ENCODE assay signal across 1 cellular context in the genomic region with DNA sequence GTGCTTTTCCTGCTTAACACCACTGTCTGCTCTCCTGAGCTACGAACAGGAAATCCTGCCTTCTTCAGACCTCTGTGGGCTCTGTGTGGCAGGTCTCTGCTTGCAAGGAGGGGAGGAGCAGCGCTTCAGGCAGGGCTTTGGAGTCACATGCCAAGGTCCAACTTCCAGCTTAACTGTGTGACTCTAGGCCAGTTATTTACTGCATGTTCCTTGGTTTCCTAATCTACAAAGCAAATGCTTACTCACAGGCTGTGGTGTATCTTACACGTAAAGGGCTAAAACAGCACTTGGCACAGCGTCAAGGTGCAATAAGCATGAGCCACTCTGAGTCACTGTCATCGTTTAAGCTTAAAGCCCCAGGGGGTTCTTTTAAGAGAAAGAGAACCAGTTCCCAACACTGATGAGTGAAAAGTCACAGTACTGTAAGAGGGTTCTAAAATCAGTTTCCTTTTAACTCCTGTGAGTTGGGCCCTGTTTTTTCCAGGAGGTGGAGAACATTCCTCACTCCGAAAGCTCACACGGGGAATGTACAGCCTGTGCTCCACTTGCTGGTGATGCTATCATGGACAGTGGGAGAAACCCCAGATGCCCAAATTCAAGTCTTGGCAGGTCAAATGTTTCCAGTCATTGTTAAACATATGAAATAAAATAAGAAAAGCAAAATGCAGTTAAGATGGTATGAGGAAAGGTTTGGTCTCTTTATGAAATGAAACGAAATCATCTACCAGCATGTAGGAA.
TF ChIP-seq lines count a peak whose summit lies in the region.

No MANE protein-coding gene starts in this region.

TF ChIP-seq in HEK293, 187 proteins besides CTCF, POLR2A, EP300 and RAD21 (continued from another document and continues in another):
- TF ChIP-seq ZBTB48 (tag by site-specific recombination; IDR thresholded peaks at IDR 0.05) (no peak), ZNF560 (tag by site-specific recombination; IDR thresholded peaks at IDR 0.05; ENCODE audit: borderline replicate concordance) (no peak), ZFP37 (tag by site-specific recombination; IDR thresholded peaks at IDR 0.05) (0 out of 2 replicates have a peak, but pooled peaks have one; percentile 20), ZNF155 (tag by site-specific recombination; IDR thresholded peaks at IDR 0.05) (no peak), ZXDB (tag by site-specific recombination; IDR thresholded peaks at IDR 0.05) (peak; percentile 96), ZNF423 (tag by site-specific recombination; IDR thresholded peaks at IDR 0.05) (no peak), ZNF112 (tag by site-specific recombination; IDR thresholded peaks at IDR 0.05) (no peak), BCL11B (tag by site-specific recombination; IDR thresholded peaks at IDR 0.05; ENCODE audit: low read depth) (no peak), ZBTB1 (tag by site-specific recombination; IDR thresholded peaks at IDR 0.05) (no peak), ZSCAN30 (tag by site-specific recombination; IDR thresholded peaks at IDR 0.05) (peak; percentile 72; the same call in 1 of the 2 replicates), SP3 (tag by site-specific recombination; IDR thresholded peaks at IDR 0.05) (peak; percentile 46; the same call in 1 of the 2 replicates), ZBTB17 (tag by site-specific recombination; IDR thresholded peaks at IDR 0.05) (peak; percentile 81), ZNF133 (tag by site-specific recombination; IDR thresholded peaks at IDR 0.05) (no peak), ZNF777 (tag by site-specific recombination; IDR thresholded peaks at IDR 0.05; ENCODE audit: borderline replicate concordance) (no peak), ZNF473 (tag by site-specific recombination; IDR thresholded peaks at IDR 0.05) (no peak), ZNF571 (tag by site-specific recombination; IDR thresholded peaks at IDR 0.05) (no peak), ZNF600 (tag by site-specific recombination; IDR thresholded peaks at IDR 0.05) (peak; percentile 71), ZNF610 (tag by site-specific recombination; IDR thresholded peaks at IDR 0.05; ENCODE audit: borderline replicate concordance) (no peak), MYNN (tag by site-specific recombination; IDR thresholded peaks at IDR 0.05; ENCODE audit: borderline replicate concordance) (no peak), ZNF114 (tag by site-specific recombination; IDR thresholded peaks at IDR 0.05) (no peak), ZNF677 (tag by site-specific recombination; IDR thresholded peaks at IDR 0.05) (no peak), WT1 (tag by site-specific recombination; IDR thresholded peaks at IDR 0.05) (no peak; the same call in none of the 2 replicates), ZNF629 (tag by site-specific recombination; IDR thresholded peaks at IDR 0.05) (peak; percentile 96), ZNF48 (tag by site-specific recombination; IDR thresholded peaks at IDR 0.05) (no peak), ZNF529 (tag by site-specific recombination; IDR thresholded peaks at IDR 0.05; ENCODE audit: insufficient replicate concordance) (no peak), ZNF175 (tag by site-specific recombination; IDR thresholded peaks at IDR 0.05) (no peak), ZNF302 (tag by site-specific recombination; IDR thresholded peaks at IDR 0.05; ENCODE audit: low read depth) (no peak), GLIS1 (tag by site-specific recombination; IDR thresholded peaks at IDR 0.05) (peak; percentile 88), ZNF266 (tag by site-specific recombination; IDR thresholded peaks at IDR 0.05; ENCODE audit: low read depth) (no peak), ZNF214 (tag by site-specific recombination; IDR thresholded peaks at IDR 0.05; ENCODE audit: borderline replicate concordance) (no peak), ZNF660 (tag by site-specific recombination; IDR thresholded peaks at IDR 0.05) (peak; percentile 98), ZNF549 (tag by site-specific recombination; IDR thresholded peaks at IDR 0.05) (no peak), REPIN1 (tag by site-specific recombination; IDR thresholded peaks at IDR 0.05; ENCODE audit: low read depth) (no peak), HOXC10 (CRISPR knock-in tag; IDR thresholded peaks at IDR 0.05) (no peak), ZBTB7A (tag by site-specific recombination; IDR thresholded peaks at IDR 0.05; ENCODE audit: low read depth) (no peak), FEZF1 (tag by site-specific recombination; IDR thresholded peaks at IDR 0.05) (peak; percentile 81), ZNF623 (tag by site-specific recombination; IDR thresholded peaks at IDR 0.05) (no peak), ZNF530 (tag by site-specific recombination; IDR thresholded peaks at IDR 0.05; ENCODE audit: low read depth) (no peak), OSR2 (tag by site-specific recombination; IDR thresholded peaks at IDR 0.05) (peak; percentile 76), ZNF621 (tag by site-specific recombination; IDR thresholded peaks at IDR 0.05) (no peak), ZNF354C (tag by site-specific recombination; IDR thresholded peaks at IDR 0.05; ENCODE audit: borderline replicate concordance, low read depth) (no peak), ZNF121 (tag by site-specific recombination; IDR thresholded peaks at IDR 0.05) (no peak), ZNF747 (tag by site-specific recombination; IDR thresholded peaks at IDR 0.05) (no peak)
- TF ChIP-seq, protein P1, sequence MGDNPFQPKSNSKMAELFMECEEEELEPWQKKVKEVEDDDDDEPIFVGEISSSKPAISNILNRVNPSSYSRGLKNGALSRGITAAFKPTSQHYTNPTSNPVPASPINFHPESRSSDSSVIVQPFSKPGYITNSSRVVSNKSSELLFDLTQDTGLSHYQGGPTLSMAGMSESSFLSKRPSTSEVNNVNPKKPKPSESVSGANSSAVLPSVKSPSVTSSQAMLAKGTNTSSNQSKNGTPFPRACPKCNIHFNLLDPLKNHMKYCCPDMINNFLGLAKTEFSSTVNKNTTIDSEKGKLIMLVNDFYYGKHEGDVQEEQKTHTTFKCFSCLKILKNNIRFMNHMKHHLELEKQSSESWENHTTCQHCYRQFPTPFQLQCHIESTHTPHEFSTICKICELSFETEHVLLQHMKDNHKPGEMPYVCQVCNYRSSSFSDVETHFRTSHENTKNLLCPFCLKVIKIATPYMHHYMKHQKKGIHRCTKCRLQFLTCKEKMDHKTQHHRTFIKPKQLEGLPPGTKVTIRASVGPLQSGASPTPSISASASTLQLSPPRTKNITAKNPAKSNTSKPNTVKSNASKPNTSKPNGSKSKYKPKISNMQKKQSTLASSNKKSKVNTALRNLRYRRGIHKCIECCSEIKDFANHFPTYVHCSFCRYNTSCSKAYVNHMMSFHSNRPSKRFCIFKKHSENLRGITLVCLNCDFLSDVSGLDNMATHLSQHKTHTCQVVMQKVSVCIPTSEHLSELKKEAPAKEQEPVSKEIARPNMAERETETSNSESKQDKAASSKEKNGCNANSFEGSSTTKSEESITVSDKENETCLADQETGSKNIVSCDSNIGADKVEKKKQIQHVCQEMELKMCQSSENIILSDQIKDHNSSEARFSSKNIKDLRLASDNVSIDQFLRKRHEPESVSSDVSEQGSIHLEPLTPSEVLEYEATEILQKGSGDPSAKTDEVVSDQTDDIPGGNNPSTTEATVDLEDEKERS (tag by site-specific recombination; IDR thresholded peaks at IDR 0.05), result no peak
- TF ChIP-seq, protein P2, sequence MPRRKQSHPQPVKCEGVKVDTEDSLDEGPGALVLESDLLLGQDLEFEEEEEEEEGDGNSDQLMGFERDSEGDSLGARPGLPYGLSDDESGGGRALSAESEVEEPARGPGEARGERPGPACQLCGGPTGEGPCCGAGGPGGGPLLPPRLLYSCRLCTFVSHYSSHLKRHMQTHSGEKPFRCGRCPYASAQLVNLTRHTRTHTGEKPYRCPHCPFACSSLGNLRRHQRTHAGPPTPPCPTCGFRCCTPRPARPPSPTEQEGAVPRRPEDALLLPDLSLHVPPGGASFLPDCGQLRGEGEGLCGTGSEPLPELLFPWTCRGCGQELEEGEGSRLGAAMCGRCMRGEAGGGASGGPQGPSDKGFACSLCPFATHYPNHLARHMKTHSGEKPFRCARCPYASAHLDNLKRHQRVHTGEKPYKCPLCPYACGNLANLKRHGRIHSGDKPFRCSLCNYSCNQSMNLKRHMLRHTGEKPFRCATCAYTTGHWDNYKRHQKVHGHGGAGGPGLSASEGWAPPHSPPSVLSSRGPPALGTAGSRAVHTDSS (tag by site-specific recombination; IDR thresholded peaks at IDR 0.05), result peak; percentile 13; the same call in 1 of the 2 replicates
- TF ChIP-seq, protein P3, sequence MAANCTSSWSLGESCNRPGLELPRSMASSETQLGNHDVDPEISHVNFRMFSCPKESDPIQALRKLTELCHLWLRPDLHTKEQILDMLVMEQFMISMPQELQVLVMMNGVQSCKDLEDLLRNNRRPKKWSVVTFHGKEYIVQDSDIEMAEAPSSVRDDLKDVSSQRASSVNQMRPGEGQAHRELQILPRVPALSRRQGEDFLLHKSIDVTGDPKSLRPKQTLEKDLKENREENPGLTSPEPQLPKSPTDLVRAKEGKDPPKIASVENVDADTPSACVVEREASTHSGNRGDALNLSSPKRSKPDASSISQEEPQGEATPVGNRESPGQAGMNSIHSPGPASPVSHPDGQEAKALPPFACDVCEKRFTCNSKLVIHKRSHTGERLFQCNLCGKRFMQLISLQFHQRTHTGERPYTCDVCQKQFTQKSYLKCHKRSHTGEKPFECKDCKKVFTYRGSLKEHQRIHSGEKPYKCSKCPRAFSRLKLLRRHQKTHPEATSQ (tag by site-specific recombination; IDR thresholded peaks at IDR 0.05), result no peak
- TF ChIP-seq, protein P4, sequence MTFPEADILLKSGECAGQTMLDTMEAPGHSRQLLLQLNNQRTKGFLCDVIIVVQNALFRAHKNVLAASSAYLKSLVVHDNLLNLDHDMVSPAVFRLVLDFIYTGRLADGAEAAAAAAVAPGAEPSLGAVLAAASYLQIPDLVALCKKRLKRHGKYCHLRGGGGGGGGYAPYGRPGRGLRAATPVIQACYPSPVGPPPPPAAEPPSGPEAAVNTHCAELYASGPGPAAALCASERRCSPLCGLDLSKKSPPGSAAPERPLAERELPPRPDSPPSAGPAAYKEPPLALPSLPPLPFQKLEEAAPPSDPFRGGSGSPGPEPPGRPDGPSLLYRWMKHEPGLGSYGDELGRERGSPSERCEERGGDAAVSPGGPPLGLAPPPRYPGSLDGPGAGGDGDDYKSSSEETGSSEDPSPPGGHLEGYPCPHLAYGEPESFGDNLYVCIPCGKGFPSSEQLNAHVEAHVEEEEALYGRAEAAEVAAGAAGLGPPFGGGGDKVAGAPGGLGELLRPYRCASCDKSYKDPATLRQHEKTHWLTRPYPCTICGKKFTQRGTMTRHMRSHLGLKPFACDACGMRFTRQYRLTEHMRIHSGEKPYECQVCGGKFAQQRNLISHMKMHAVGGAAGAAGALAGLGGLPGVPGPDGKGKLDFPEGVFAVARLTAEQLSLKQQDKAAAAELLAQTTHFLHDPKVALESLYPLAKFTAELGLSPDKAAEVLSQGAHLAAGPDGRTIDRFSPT (tag by site-specific recombination; IDR thresholded peaks at IDR 0.05), result peak; percentile 69
- TF ChIP-seq, protein P5, sequence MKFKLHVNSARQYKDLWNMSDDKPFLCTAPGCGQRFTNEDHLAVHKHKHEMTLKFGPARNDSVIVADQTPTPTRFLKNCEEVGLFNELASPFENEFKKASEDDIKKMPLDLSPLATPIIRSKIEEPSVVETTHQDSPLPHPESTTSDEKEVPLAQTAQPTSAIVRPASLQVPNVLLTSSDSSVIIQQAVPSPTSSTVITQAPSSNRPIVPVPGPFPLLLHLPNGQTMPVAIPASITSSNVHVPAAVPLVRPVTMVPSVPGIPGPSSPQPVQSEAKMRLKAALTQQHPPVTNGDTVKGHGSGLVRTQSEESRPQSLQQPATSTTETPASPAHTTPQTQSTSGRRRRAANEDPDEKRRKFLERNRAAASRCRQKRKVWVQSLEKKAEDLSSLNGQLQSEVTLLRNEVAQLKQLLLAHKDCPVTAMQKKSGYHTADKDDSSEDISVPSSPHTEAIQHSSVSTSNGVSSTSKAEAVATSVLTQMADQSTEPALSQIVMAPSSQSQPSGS (tag by site-specific recombination; IDR thresholded peaks at IDR 0.05; ENCODE audit: low read depth), result no peak
- TF ChIP-seq, protein P6, sequence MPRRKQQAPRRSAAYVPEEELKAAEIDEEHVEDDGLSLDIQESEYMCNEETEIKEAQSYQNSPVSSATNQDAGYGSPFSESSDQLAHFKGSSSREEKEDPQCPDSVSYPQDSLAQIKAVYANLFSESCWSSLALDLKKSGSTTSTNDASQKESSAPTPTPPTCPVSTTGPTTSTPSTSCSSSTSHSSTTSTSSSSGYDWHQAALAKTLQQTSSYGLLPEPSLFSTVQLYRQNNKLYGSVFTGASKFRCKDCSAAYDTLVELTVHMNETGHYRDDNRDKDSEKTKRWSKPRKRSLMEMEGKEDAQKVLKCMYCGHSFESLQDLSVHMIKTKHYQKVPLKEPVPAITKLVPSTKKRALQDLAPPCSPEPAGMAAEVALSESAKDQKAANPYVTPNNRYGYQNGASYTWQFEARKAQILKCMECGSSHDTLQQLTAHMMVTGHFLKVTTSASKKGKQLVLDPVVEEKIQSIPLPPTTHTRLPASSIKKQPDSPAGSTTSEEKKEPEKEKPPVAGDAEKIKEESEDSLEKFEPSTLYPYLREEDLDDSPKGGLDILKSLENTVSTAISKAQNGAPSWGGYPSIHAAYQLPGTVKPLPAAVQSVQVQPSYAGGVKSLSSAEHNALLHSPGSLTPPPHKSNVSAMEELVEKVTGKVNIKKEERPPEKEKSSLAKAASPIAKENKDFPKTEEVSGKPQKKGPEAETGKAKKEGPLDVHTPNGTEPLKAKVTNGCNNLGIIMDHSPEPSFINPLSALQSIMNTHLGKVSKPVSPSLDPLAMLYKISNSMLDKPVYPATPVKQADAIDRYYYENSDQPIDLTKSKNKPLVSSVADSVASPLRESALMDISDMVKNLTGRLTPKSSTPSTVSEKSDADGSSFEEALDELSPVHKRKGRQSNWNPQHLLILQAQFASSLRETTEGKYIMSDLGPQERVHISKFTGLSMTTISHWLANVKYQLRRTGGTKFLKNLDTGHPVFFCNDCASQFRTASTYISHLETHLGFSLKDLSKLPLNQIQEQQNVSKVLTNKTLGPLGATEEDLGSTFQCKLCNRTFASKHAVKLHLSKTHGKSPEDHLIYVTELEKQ (tag by site-specific recombination; IDR thresholded peaks at IDR 0.05; ENCODE audit: borderline replicate concordance), result peak; percentile 82; the same call in 1 of the 2 replicates
- TF ChIP-seq, protein P7, sequence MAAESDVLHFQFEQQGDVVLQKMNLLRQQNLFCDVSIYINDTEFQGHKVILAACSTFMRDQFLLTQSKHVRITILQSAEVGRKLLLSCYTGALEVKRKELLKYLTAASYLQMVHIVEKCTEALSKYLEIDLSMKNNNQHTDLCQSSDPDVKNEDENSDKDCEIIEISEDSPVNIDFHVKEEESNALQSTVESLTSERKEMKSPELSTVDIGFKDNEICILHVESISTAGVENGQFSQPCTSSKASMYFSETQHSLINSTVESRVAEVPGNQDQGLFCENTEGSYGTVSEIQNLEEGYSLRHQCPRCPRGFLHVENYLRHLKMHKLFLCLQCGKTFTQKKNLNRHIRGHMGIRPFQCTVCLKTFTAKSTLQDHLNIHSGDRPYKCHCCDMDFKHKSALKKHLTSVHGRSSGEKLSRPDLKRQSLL (tag by site-specific recombination; IDR thresholded peaks at IDR 0.05), result peak; percentile 76
- TF ChIP-seq, protein P8, sequence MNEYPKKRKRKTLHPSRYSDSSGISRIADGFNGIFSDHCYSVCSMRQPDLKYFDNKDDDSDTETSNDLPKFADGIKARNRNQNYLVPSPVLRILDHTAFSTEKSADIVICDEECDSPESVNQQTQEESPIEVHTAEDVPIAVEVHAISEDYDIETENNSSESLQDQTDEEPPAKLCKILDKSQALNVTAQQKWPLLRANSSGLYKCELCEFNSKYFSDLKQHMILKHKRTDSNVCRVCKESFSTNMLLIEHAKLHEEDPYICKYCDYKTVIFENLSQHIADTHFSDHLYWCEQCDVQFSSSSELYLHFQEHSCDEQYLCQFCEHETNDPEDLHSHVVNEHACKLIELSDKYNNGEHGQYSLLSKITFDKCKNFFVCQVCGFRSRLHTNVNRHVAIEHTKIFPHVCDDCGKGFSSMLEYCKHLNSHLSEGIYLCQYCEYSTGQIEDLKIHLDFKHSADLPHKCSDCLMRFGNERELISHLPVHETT (tag by site-specific recombination; IDR thresholded peaks at IDR 0.05), result peak; percentile 90
